Comparison of ENCODE assay signal across 1 cellular context in the genomic region with DNA sequence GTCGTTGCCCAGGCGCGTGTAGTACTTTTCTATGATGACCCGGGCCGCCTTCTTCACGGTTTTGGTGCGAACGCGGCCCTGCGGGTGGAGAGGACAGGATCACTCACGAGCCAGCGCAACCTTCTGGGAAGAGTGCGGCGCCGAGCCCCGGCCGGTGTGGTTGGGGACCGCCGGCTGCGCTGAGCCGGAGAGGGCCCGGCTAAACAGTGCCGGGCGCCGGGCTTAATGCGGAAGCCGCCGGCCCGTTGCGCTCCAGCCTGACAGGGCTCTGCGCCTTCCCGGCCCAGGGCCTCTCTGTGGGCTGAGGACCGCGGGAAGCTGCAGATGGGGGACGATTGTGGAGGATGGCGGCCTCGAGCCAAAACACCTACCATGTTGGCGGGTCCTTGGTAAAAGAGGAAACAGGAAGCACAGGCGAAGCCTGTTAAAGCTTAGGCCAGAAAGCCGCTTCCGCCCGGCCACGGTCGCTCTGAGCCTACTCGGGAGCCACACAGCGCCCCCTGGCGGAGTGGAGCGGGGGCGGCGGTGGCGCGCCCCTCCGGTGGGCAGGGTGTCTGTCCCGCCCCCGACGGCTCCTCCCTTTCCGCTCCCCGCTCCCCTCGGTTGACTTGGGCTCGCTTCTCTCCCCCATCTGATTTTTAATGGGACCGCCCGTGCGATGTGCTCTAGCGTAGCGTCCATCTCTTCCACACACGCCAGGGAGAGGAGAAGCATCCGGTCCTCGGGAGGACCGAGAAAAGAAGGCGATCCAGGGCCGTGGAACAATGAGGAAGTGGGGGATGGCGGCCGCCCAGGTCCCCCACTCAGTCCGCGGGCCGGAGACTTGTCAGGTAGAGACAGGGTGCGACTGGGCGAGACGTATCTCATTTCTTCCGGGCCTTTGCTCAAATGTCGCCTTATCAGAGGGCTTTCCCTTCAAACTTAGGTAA.
TF ChIP-seq lines count a peak whose summit lies in the region.

RPS17 (minus strand) TSS at position 403 of the 929 bp plus-strand sequence; CDS start at position 374, 29 bp downstream.

TF ChIP-seq in K562, 482 proteins besides CTCF, POLR2A, EP300 and RAD21 (continued from another document and continues in another):
- 0 out of 2 replicates have a peak, but pooled peaks have one; percentile 39 for TF ChIP-seq RERE (CRISPR knock-in tag; IDR thresholded peaks at IDR 0.05; ENCODE audit: borderline replicate concordance)
- no peak for TF ChIP-seq E2F3 (CRISPR knock-in tag; IDR thresholded peaks at IDR 0.05)
- peak; percentile 97 for TF ChIP-seq CC2D1A (IDR thresholded peaks at IDR 0.05)
- no peak; the same call in 1 of the 2 replicates for TF ChIP-seq ZBTB17 (CRISPR knock-in tag; IDR thresholded peaks at IDR 0.05)
- TF ChIP-seq TOE1 (IDR thresholded peaks at IDR 0.05; ENCODE audit: borderline replicate concordance), result peak; percentile 58; the same call in 1 of the 2 replicates
- 0 out of 2 replicates have a peak, but pooled peaks have one; percentile 70 for TF ChIP-seq TOE1 (CRISPR knock-in tag; IDR thresholded peaks at IDR 0.05; ENCODE audit: borderline replicate concordance, low read depth)
- TF ChIP-seq, protein P1, sequence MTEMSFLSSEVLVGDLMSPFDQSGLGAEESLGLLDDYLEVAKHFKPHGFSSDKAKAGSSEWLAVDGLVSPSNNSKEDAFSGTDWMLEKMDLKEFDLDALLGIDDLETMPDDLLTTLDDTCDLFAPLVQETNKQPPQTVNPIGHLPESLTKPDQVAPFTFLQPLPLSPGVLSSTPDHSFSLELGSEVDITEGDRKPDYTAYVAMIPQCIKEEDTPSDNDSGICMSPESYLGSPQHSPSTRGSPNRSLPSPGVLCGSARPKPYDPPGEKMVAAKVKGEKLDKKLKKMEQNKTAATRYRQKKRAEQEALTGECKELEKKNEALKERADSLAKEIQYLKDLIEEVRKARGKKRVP (CRISPR knock-in tag; IDR thresholded peaks at IDR 0.05), result no peak; the same call in 1 of the 2 replicates
- TF ChIP-seq, protein P2, sequence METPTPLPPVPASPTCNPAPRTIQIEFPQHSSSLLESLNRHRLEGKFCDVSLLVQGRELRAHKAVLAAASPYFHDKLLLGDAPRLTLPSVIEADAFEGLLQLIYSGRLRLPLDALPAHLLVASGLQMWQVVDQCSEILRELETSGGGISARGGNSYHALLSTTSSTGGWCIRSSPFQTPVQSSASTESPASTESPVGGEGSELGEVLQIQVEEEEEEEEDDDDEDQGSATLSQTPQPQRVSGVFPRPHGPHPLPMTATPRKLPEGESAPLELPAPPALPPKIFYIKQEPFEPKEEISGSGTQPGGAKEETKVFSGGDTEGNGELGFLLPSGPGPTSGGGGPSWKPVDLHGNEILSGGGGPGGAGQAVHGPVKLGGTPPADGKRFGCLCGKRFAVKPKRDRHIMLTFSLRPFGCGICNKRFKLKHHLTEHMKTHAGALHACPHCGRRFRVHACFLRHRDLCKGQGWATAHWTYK (CRISPR knock-in tag; IDR thresholded peaks at IDR 0.05), result no peak
- TF ChIP-seq HOXB6 (CRISPR knock-in tag; IDR thresholded peaks at IDR 0.05; ENCODE audit: borderline replicate concordance), result no peak
- TF ChIP-seq ARID1B (IDR thresholded peaks at IDR 0.05), result peak; percentile 37; the same call in 1 of the 2 replicates
- TF ChIP-seq ZNF75A (CRISPR knock-in tag; IDR thresholded peaks at IDR 0.05), result no peak
- TF ChIP-seq, protein P3, sequence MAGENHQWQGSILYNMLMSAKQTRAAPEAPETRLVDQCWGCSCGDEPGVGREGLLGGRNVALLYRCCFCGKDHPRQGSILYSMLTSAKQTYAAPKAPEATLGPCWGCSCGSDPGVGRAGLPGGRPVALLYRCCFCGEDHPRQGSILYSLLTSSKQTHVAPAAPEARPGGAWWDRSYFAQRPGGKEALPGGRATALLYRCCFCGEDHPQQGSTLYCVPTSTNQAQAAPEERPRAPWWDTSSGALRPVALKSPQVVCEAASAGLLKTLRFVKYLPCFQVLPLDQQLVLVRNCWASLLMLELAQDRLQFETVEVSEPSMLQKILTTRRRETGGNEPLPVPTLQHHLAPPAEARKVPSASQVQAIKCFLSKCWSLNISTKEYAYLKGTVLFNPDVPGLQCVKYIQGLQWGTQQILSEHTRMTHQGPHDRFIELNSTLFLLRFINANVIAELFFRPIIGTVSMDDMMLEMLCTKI (IDR thresholded peaks at IDR 0.05; ENCODE audit: partially characterized antibody), result no peak
- 0 out of 2 replicates have a peak, but pooled peaks have one; percentile 52 for TF ChIP-seq ZKSCAN1 (IDR thresholded peaks at IDR 0.05; ENCODE audit: low read depth, low read length)
- TF ChIP-seq, protein P4, sequence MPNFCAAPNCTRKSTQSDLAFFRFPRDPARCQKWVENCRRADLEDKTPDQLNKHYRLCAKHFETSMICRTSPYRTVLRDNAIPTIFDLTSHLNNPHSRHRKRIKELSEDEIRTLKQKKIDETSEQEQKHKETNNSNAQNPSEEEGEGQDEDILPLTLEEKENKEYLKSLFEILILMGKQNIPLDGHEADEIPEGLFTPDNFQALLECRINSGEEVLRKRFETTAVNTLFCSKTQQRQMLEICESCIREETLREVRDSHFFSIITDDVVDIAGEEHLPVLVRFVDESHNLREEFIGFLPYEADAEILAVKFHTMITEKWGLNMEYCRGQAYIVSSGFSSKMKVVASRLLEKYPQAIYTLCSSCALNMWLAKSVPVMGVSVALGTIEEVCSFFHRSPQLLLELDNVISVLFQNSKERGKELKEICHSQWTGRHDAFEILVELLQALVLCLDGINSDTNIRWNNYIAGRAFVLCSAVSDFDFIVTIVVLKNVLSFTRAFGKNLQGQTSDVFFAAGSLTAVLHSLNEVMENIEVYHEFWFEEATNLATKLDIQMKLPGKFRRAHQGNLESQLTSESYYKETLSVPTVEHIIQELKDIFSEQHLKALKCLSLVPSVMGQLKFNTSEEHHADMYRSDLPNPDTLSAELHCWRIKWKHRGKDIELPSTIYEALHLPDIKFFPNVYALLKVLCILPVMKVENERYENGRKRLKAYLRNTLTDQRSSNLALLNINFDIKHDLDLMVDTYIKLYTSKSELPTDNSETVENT (CRISPR knock-in tag; IDR thresholded peaks at IDR 0.05), result peak; percentile 94
- no peak for TF ChIP-seq RAD51 (IDR thresholded peaks at IDR 0.05; ENCODE audit: borderline replicate concordance, low read depth)
- TF ChIP-seq, protein P5, sequence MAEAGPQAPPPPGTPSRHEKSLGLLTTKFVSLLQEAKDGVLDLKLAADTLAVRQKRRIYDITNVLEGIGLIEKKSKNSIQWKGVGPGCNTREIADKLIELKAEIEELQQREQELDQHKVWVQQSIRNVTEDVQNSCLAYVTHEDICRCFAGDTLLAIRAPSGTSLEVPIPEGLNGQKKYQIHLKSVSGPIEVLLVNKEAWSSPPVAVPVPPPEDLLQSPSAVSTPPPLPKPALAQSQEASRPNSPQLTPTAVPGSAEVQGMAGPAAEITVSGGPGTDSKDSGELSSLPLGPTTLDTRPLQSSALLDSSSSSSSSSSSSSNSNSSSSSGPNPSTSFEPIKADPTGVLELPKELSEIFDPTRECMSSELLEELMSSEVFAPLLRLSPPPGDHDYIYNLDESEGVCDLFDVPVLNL (CRISPR knock-in tag; IDR thresholded peaks at IDR 0.05; ENCODE audit: low read depth), result 0 out of 2 replicates have a peak, but pooled peaks have one; percentile 48
- TF ChIP-seq ZFX (CRISPR knock-in tag; IDR thresholded peaks at IDR 0.05), result peak; percentile 96
- TF ChIP-seq NUFIP1 (IDR thresholded peaks at IDR 0.05; ENCODE audit: partially characterized antibody), result no peak
- TF ChIP-seq RBM25 (IDR thresholded peaks at IDR 0.05; ENCODE audit: low read depth, low read length, severe bottlenecking), result no peak
- TF ChIP-seq, protein P6, sequence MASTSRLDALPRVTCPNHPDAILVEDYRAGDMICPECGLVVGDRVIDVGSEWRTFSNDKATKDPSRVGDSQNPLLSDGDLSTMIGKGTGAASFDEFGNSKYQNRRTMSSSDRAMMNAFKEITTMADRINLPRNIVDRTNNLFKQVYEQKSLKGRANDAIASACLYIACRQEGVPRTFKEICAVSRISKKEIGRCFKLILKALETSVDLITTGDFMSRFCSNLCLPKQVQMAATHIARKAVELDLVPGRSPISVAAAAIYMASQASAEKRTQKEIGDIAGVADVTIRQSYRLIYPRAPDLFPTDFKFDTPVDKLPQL (IDR thresholded peaks at IDR 0.05; ENCODE audit: extremely low read depth, insufficient read length), result peak; percentile 85
- TF ChIP-seq, protein P7, sequence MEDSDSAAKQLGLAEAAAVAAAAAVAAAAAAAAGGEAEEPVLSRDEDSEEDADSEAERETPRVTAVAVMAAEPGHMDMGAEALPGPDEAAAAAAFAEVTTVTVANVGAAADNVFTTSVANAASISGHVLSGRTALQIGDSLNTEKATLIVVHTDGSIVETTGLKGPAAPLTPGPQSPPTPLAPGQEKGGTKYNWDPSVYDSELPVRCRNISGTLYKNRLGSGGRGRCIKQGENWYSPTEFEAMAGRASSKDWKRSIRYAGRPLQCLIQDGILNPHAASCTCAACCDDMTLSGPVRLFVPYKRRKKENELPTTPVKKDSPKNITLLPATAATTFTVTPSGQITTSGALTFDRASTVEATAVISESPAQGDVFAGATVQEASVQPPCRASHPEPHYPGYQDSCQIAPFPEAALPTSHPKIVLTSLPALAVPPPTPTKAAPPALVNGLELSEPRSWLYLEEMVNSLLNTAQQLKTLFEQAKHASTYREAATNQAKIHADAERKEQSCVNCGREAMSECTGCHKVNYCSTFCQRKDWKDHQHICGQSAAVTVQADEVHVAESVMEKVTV (CRISPR knock-in tag; IDR thresholded peaks at IDR 0.05), result 0 out of 2 replicates have a peak, but pooled peaks have one; percentile 15
- no peak for TF ChIP-seq ELK1 (CRISPR knock-in tag; IDR thresholded peaks at IDR 0.05)
- TF ChIP-seq HMGN3 (IDR thresholded peaks at IDR 0.05; ENCODE audit: borderline replicate concordance, extremely low read depth, insufficient read length, low read depth, low read length), result peak; percentile 97
- TF ChIP-seq ZNF282 (CRISPR knock-in tag; IDR thresholded peaks at IDR 0.05), result no peak
- peak; percentile 95 for TF ChIP-seq ELF2 (CRISPR knock-in tag; IDR thresholded peaks at IDR 0.05)
- TF ChIP-seq MEF2A (IDR thresholded peaks at IDR 0.05; ENCODE audit: control insufficient read depth, low read depth, low read length), result no peak
- TF ChIP-seq AFF4 (CRISPR knock-in tag; IDR thresholded peaks at IDR 0.05), result peak; percentile 94; the same call in 1 of the 2 replicates
- TF ChIP-seq SRSF9 (IDR thresholded peaks at IDR 0.05; ENCODE audit: borderline replicate concordance, low read depth, low read length), result no peak
- TF ChIP-seq ZNF695 (CRISPR knock-in tag; IDR thresholded peaks at IDR 0.05), result no peak
